12 cellular contexts compared by ENCODE assay signal in the genomic region with DNA sequence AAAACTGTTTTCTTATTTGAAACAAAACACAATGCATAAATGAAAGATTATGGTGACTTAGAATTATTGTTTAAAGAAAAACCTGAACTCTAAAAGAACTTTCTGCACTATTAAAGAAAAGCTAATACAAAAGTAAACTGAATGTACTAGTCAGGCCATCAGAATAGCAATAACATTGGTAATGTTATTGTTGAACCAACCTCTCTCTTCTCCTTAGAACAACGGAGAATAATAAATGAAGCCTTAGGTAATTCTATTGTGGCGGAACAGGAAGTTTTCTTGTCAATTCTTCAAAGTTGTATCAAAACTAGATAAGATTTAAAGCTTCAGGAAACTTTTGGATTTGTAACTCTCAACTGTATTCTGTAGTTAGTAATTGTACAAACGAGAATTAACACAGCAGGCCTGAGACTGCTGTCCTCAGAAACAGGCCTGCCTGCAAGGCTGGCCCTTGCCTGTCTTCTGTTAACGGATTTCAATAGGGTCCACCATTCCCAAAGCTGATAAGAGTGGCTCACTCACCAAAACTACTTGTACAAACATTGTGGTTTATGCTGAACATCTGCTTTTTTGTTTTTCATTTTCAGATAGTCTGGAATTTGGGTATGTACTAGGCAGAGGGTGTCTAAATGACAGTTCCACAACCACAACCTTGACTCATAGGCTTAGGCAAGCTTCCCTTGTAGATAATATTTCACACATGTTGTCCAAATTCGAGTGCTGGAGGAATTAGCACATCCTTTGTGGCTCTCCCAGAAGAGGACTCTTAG.
DNase-seq lines count a peak whose midpoint lies in the region; ATAC-seq and TF ChIP-seq lines count a peak whose summit lies in the region.
"Had no signal": no experiment of that assay in that cellular context is flagged by ENCODE, and none has a peak within 500 bp of the region (broad histone marks: within the 10 kb centered on the region; RNA-seq: fewer than 3 reads in every experiment).

No MANE protein-coding gene starts in this region.

- ATAC-seq in psoas muscle = peak in 3 of 4 donors; percentile 57 to 63 (median 61)

- H3K4me1 ChIP-seq in GM23248 (ENCODE audit: insufficient read depth) = no peaks in the 10 kb centered on the region
- no peaks in the 10 kb centered on the region for H3K4me1 ChIP-seq in psoas muscle

- H3K27ac ChIP-seq in GM23248 = no peak overlapping the region
- no peak overlapping the region for H3K27ac ChIP-seq in psoas muscle
- H3K27ac ChIP-seq: epithelial cell of prostate had no signal

- H3K9me3 ChIP-seq in GM23248 (ENCODE audit: low read depth) (no peaks in the 10 kb centered on the region), psoas muscle (no peaks in the 10 kb centered on the region)
- H3K9me3 ChIP-seq: tibial nerve had no signal

- intact Hi-C loops in psoas muscle (cut with DNase I) = no loop called here

- no peak overlapping the region for H2AFZ ChIP-seq in GM23248

- no peak overlapping the region for H3K9ac ChIP-seq in GM23248

- DNase-seq in GM23248 (peak; percentile 47), SIG-M5 treated with dmso at 0.1 percent for 504 hours (lab: John Stamatoyannopoulos, UW; ENCODE audit: unreplicated experiment) (peak; percentile 32), fibroblast of peridontal ligament (ENCODE audit: extremely low read depth) (peak; percentile 0), psoas muscle (no peak), DMS153 (lab: John Stamatoyannopoulos, UW) (no peak), NCI-H2081 treated with DMSO at 0.1 percent for 48 hours (lab: John Stamatoyannopoulos, UW) (no peak), DMS79 treated with DMSO at 0.1 percent for 48 hours (lab: John Stamatoyannopoulos, UW) (no peak)
- no peak for DNase-seq in NK-92 treated with Interleukin-12 subunit alpha and Interleukin-12 subunit beta, amount 100 ng/mL, for 24 hours (lab: John Stamatoyannopoulos, UW)
- DNase-seq: activated CD4-positive, CD25-positive, alpha-beta regulatory T cell; activated effector memory CD4-positive, alpha-beta T cell treated with Interleukin-2 at 50 U/mL for 16 hours had no signal

- H3F3A ChIP-seq in GM23248 (ENCODE audit: insufficient read depth) = 0 out of 2 replicates have a peak, but pooled peaks cover 5% of the 10 kb centered on the region

- no peaks in the 10 kb centered on the region for H4K20me1 ChIP-seq in GM23248 (ENCODE audit: insufficient read depth)

- H3K27me3 ChIP-seq in GM23248 (replicated peaks; ENCODE audit: insufficient read depth) = no peaks in the 10 kb centered on the region
- no peaks in the 10 kb centered on the region for H3K27me3 ChIP-seq in psoas muscle (ENCODE audit: insufficient read depth in 3 of 3, low read length in 2 of 3)
- H3K27me3 ChIP-seq: tibial nerve had no signal

- H3K36me3 ChIP-seq in GM23248 (ENCODE audit: low read depth) (no peaks in the 10 kb centered on the region), psoas muscle (ENCODE audit: insufficient read depth in 1 of 2, low read depth in 1 of 2) (no peaks in the 10 kb centered on the region)
- H3K36me3 ChIP-seq: tibial nerve had no signal

- no peaks in the 10 kb centered on the region for H3K79me2 ChIP-seq in GM23248 (ENCODE audit: insufficient read depth)

- no peak overlapping the region for H3K4me2 ChIP-seq in GM23248 (ENCODE audit: unreplicated experiment)

- H3K4me3 ChIP-seq in GM23248 (no peak overlapping the region), psoas muscle (no peak overlapping the region)
- H3K4me3 ChIP-seq: tibial nerve had no signal

- H3K9me2 ChIP-seq in GM23248 (ENCODE audit: insufficient read depth) = no peaks in the 10 kb centered on the region

- WGBS in GM23248 (ENCODE audit: low coverage in 1 of 2, low lambda C conversion rate in 2 of 2, missing lambda C conversion rate in 2 of 2), 2 experiments = 6 to 7% methylated on average over 5 of the region's 5 CpGs
- WGBS in psoas muscle, 3 donors = 49 to 55% (median 53%) methylated on average over 5 of the region's 5 CpGs

- no peak for TF ChIP-seq CTCF in psoas muscle (IDR thresholded peaks at IDR 0.05)

- in situ Hi-C loops in GM23248 (cut with MboI) = no loop called here

Comparison
In these comparisons a context has a peak if more than half of its experiments do, and no peak if none do; other contexts are left out.
1. DNase-seq: peak in GM23248 (single experiment), SIG-M5 treated with dmso at 0.1 percent for 504 hours (single experiment) and fibroblast of peridontal ligament (single experiment); none in psoas muscle (0 of 2), DMS153 (single experiment), NK-92 treated with Interleukin-12 subunit alpha and Interleukin-12 subunit beta, amount 100 ng/mL, for 24 hours (single experiment), NCI-H2081 treated with DMSO at 0.1 percent for 48 hours (single experiment) and DMS79 treated with DMSO at 0.1 percent for 48 hours (single experiment).